In the genomic region with DNA sequence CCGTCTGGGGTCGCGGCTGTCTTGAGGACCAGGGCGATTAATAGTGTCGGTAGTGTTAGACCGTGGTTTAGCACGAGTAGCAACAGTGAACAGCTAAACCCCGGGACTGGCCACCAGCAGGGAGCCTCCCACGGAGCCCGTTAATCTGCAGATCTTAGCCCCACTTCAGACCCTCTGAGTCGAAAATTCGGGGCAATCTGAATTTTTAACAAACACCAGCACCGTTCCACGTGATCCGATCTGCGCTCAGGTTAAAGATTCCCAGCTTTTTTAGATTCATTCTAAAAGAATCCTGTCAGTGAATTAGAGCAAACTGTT, we compare ENCODE assay signal across 8 cellular contexts. TPM values are rescaled to one million over a fixed set of nuclear protein-coding genes. Genes with fewer than 3 reads are reported as not detected.
DNase-seq lines count a peak whose midpoint lies in the region; ATAC-seq, FAIRE-seq and TF ChIP-seq lines count a peak whose summit lies in the region.

No MANE protein-coding gene starts in this region.

- H3K4me1 Mint-ChIP-seq in CD8-positive, alpha-beta T cell (ENCODE audit: low read depth) = peaks cover 33% of the 10 kb centered on the region

- peak overlapping the region; percentile 94 for H2AFZ ChIP-seq in neuron (ENCODE audit: low read depth, low read length)

- peak overlapping the region; percentile 98 for H3K4me3 Mint-ChIP-seq in CD8-positive, alpha-beta T cell

- H3K27me3 Mint-ChIP-seq in CD8-positive, alpha-beta T cell (ENCODE audit: low read depth) = no peaks in the 10 kb centered on the region

- peaks cover 33% of the 10 kb centered on the region for H3K4me1 ChIP-seq in CD8-positive, alpha-beta T cell (ENCODE audit: insufficient read depth, low read length)
- peaks cover 12% of the 10 kb centered on the region for H3K4me1 ChIP-seq in neuron (ENCODE audit: insufficient read depth, low read length)

- no peak for FAIRE-seq in RCC 7860 (lab: Jason Lieb, UNC)

- no peaks in the 10 kb centered on the region for H3K36me3 ChIP-seq in CD8-positive, alpha-beta T cell (ENCODE audit: insufficient read depth, low read length)
- peaks cover 18% of the 10 kb centered on the region for H3K36me3 ChIP-seq in neuron (ENCODE audit: insufficient read depth, low read length)

- peaks cover 25% of the 10 kb centered on the region for H3K36me3 Mint-ChIP-seq in CD8-positive, alpha-beta T cell

- intact Hi-C loops in CD8-positive, alpha-beta T cell (cut with DNase I, micrococcal nuclease) = loop anchor here (1.0 to 10.0 kb wide), 3 partner anchors 76 to 1046 kb away; a partner anchor contains a TSS
- intact Hi-C loops in dorsolateral prefrontal cortex (cut with DNase I) = loop anchor here (5.0 to 10.0 kb wide), 2 partner anchors 74 to 76 kb away; a partner anchor contains a TSS

- no peak for DNase-seq in CD8-positive, alpha-beta T cell
- DNase-seq in NCI-H524 (lab: John Stamatoyannopoulos, UW) = peak; percentile 94 to 97
- no peak for DNase-seq in dorsolateral prefrontal cortex
- no peak for DNase-seq in SK-N-DZ (ENCODE audit: low spot score)
- no peak for DNase-seq in RCC 7860 (ENCODE audit: low spot score)

- H3K9me3 Mint-ChIP-seq in CD8-positive, alpha-beta T cell = no peaks in the 10 kb centered on the region

- peak overlapping the region; percentile 82 for H3K27ac ChIP-seq in CD8-positive, alpha-beta T cell (ENCODE audit: low read depth, low read length)
- peak overlapping the region; percentile 71 to 99 (median 96) for H3K27ac ChIP-seq in dorsolateral prefrontal cortex

- ATAC-seq in CD8-positive, alpha-beta T cell = no peak
- ATAC-seq in GM19023 (IDR thresholded peaks at IDR 0.05; ENCODE audit: unreplicated experiment) = no peak
- ATAC-seq in GM18858 (IDR thresholded peaks at IDR 0.05; ENCODE audit: unreplicated experiment) = no peak

- CTCF ChIA-PET in CD8-positive, alpha-beta T cell (lab: Charles Lee) = interaction anchor here (0.6 to 2.0 kb wide), 4 partner anchors 9 to 113 kb away, joined by 3 to 11 read pairs (median 4); a partner anchor contains a TSS

- H3K27ac Mint-ChIP-seq in CD8-positive, alpha-beta T cell = peak overlapping the region; percentile 98

- POLR2A ChIA-PET in CD8-positive, alpha-beta T cell (lab: Charles Lee) = interaction anchor here (0.7 to 2.1 kb wide), 7 partner anchors 9 to 136 kb away, joined by 3 to 9 read pairs (median 4); a partner anchor contains a TSS

- H3K27me3 ChIP-seq in CD8-positive, alpha-beta T cell (ENCODE audit: insufficient read depth, low read length) = no peaks in the 10 kb centered on the region
- no peaks in the 10 kb centered on the region for H3K27me3 ChIP-seq in dorsolateral prefrontal cortex
- H3K27me3 ChIP-seq in neuron (ENCODE audit: insufficient read depth, low read length) = no peaks in the 10 kb centered on the region

- peak overlapping the region; percentile 60 for H3K4me3 ChIP-seq in CD8-positive, alpha-beta T cell (ENCODE audit: low read depth, low read length)
- H3K4me3 ChIP-seq in dorsolateral prefrontal cortex = peak overlapping the region; percentile 65 to 99 (median 93)
- peak overlapping the region; percentile 88 for H3K4me3 ChIP-seq in neuron (ENCODE audit: low read length)

- TF ChIP-seq CTCF in CD8-positive, alpha-beta T cell (IDR thresholded peaks at IDR 0.05) = no peak
- TF ChIP-seq CTCF in dorsolateral prefrontal cortex (IDR thresholded peaks at IDR 0.05 in 54 of 56, conservative IDR thresholded peaks at IDR 0.05 in 2 of 56; ENCODE audit: low read depth in 1 of 56, partially characterized antibody in 56 of 56) = no peak

- no peaks in the 10 kb centered on the region for H3K9me3 ChIP-seq in CD8-positive, alpha-beta T cell (ENCODE audit: low read length)
- H3K9me3 ChIP-seq in neuron (ENCODE audit: low read length) = no peaks in the 10 kb centered on the region

RNA-seq across cellular contexts. Expression of gene ATP5F1A, which starts 0.5 kb away (rescaled TPM):
- 100 to 1,000 TPM; 208 to 212 TPM for total RNA-seq in CD8-positive, alpha-beta T cell
- 100 to 1,000 TPM; 250 to 674 (median 475) TPM for total RNA-seq in dorsolateral prefrontal cortex
- 787 and 820 TPM in 2 replicates for polyA plus RNA-seq in SK-N-DZ (2014; cell fraction: cytosol; rRNA removed)
- 336 and 516 TPM in 2 replicates for polyA plus RNA-seq in SK-N-DZ (2014; cell fraction: nucleus; rRNA removed)

RNA-seq across cellular contexts. Expression of gene HAUS1, which starts 5.6 kb away (rescaled TPM):
- total RNA-seq in CD8-positive, alpha-beta T cell = 1 to 10 TPM; 6.3 to 8.8 TPM
- total RNA-seq in dorsolateral prefrontal cortex = 10 to 100 TPM in 78 of 120 experiments, 1 to 10 TPM in 42; 6.1 to 22.4 (median 11.2) TPM
- polyA plus RNA-seq in SK-N-DZ (2014; cell fraction: cytosol; rRNA removed) = 100 and 105 TPM in 2 replicates
- 67.4 and 82.3 TPM in 2 replicates for polyA plus RNA-seq in SK-N-DZ (2014; cell fraction: nucleus; rRNA removed)

RNA-seq across cellular contexts. Expression of gene PSTPIP2, which starts 26.5 kb away (rescaled TPM):
- 1 to 10 TPM; 6.4 to 6.6 TPM for total RNA-seq in CD8-positive, alpha-beta T cell
- total RNA-seq in dorsolateral prefrontal cortex = 1 to 10 TPM in 91 of 120 experiments, under 1 TPM in 29; 0.24 to 7.2 (median 1.7) TPM
- 9.2 TPM in 2 replicates for polyA plus RNA-seq in SK-N-DZ (2014; cell fraction: cytosol; rRNA removed)
- polyA plus RNA-seq in SK-N-DZ (2014; cell fraction: nucleus; rRNA removed) = 2.7 and 9.1 TPM in 2 replicates

Comparison
In these comparisons a context has a peak if more than half of its experiments do, and no peak if none do; other contexts are left out.
1. DNase-seq: peak in NCI-H524 (2 of 2); none in CD8-positive, alpha-beta T cell (0 of 7), dorsolateral prefrontal cortex (0 of 10), SK-N-DZ (single experiment) and RCC 7860 (single experiment).
2. Peak in every context shown above with its lines, with median percentiles within 50 percentile points of each other: H3K4me3 ChIP-seq.